In the genomic region with DNA sequence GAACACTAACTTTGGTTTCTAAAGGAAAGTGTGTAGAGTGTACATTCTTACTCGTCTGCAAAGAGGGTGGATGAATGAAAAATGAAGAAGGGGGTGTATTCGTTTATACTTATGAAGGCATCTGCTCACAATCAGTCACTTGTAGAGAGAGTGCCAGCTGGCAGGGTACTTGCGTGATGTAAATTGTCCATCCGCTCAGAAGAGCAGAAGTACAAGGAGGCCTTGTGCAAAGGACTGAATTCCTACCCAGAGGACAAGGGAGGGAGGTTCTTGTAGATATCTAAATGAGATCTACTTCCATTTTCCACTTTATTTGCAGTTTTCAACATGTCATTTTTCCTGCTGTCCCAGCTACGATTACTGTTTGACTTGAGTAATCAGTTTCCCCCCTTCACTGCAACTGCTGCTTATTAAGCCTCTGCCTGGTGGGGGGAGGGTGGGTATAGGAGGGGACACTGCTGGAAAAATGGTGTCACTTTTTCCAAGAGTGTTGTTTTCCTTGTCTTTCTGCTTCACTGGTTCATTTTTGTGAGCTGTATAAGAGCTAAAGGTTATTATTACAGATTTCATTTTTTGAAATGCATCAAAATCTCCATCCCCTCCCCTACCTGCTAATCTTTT, we compare ENCODE assay signal across 1 cellular context.
TF ChIP-seq lines count a peak whose summit lies in the region.

No MANE protein-coding gene starts in this region.

TF ChIP-seq in IMR-90, 13 proteins besides CTCF, POLR2A, EP300 and RAD21:
- TF ChIP-seq BHLHE40 (IDR thresholded peaks at IDR 0.05; ENCODE audit: low read depth, low read length): no peak
- no peak for TF ChIP-seq MAFK (IDR thresholded peaks at IDR 0.05; ENCODE audit: low read depth, low read length)
- TF ChIP-seq RCOR1 (IDR thresholded peaks at IDR 0.05; ENCODE audit: insufficient replicate concordance, low read length): no peak
- TF ChIP-seq MAZ (IDR thresholded peaks at IDR 0.05; ENCODE audit: borderline replicate concordance, low read depth, low read length): no peak
- TF ChIP-seq SMC3 (IDR thresholded peaks at IDR 0.05; ENCODE audit: low read depth, low read length): no peak
